In genomic region chr1:119613769-119614358, GRCh38 we compare ENCODE assay signal across 8 cellular contexts. TPM values are rescaled to one million over a fixed set of nuclear protein-coding genes. Genes with fewer than 3 reads are reported as not detected.
DNase-seq lines count a peak whose midpoint lies in the region; ATAC-seq, FAIRE-seq and TF ChIP-seq lines count a peak whose summit lies in the region.

No MANE protein-coding gene starts in this region.

- H3K27me3 ChIP-seq in GM12878 (replicated peaks in 1 of 2; ENCODE audit: control insufficient read depth in 2 of 2, insufficient read depth in 2 of 2, low read length in 1 of 2) (no peaks in the 10 kb centered on the region; a peak in 1 of 4 replicates), spleen (replicated peaks in 1 of 7) (peaks cover 0 to 3% (median 0%) of the 10 kb centered on the region in 7 donors)

- no peak overlapping the region for H3K9ac ChIP-seq in GM12878 (ENCODE audit: control insufficient read depth, insufficient read depth, low read length)

- H3K9me3 ChIP-seq in GM12878 (replicated peaks; ENCODE audit: control insufficient read depth, insufficient read depth, low read length) (no peaks in the 10 kb centered on the region), spleen (no peaks in the 10 kb centered on the region)

- SMC1A ChIA-PET in GM12878 (lab: Charles Lee; ENCODE audit: uncharacterized antibody, unreplicated experiment) = interaction anchor here (0.7 to 7.4 kb wide), 8 partner anchors 11 to 156 kb away, joined by 3 to 124 read pairs (median 8); no protein-coding TSS in a partner anchor

- RAD21 ChIA-PET in GM12878 (lab: Charles Lee; ENCODE audit: unreplicated experiment) = interaction anchor here (1.0 to 5.1 kb wide), 10 partner anchors 25 to 256 kb away, joined by 3 to 69 read pairs (median 4); partner anchors contain the start of gene ZNF697

- H3K4me1 ChIP-seq in GM12878 (ENCODE audit: control insufficient read depth, insufficient read depth, low read length) (peaks cover 7% of the 10 kb centered on the region; the same call in 1 of the 2 replicates), spleen (peaks cover 0 to 6% (median 0%) of the 10 kb centered on the region in 6 donors)

- no peaks in the 10 kb centered on the region for H4K20me1 ChIP-seq in GM12878 (ENCODE audit: control insufficient read depth, insufficient read depth)

- no TSS peak for BruUV-seq in GM12878 (replicated peaks; lab: Mats Ljungman, UMichigan)

- no peak for TF ChIP-seq EP300 in GM12878 (IDR thresholded peaks at IDR 0.05; ENCODE audit: borderline replicate concordance in 1 of 2, control insufficient read depth in 1 of 2, low read depth in 2 of 2, low read length in 2 of 2)

- FAIRE-seq in GM12878 (lab: Jason Lieb, UNC) = no peak

- CTCF ChIA-PET in GM12878 (lab: Yijun Ruan, JAX) = interaction anchor here (0.6 to 14.9 kb wide), 7 partner anchors 19 to 64 kb away, joined by 3 to 446 read pairs (median 4); no protein-coding TSS in a partner anchor

- peak; percentile 63 to 77 (median 70) for TF ChIP-seq CTCF in GM12878 (IDR thresholded peaks at IDR 0.05 in 2 of 3, conservative IDR thresholded peaks at IDR 0.05 in 1 of 3; ENCODE audit: control insufficient read depth in 2 of 3, extremely low read depth in 1 of 3, insufficient read depth in 1 of 3, low read depth in 3 of 3, low read length in 3 of 3)
- TF ChIP-seq CTCF in spleen (IDR thresholded peaks at IDR 0.05 in 8 of 11, conservative IDR thresholded peaks at IDR 0.05 in 3 of 11) = peak in 10 of 11 experiments; percentile 37 to 80 (median 68)

- ATAC-seq in HG02870 (IDR thresholded peaks at IDR 0.05; ENCODE audit: unreplicated experiment) (peak; percentile 72), GM12878 (peak; percentile 95)

- POLR2A ChIA-PET in GM12878 (lab: Charles Lee) = no interaction called here

- 45% methylated on average over 7 of the region's 7 CpGs for WGBS in GM12878 (ENCODE audit: insufficient coverage, insufficient replicate concordance, low lambda C conversion rate, missing lambda C conversion rate)
- 43 to 52% (median 48%) methylated on average over 7 of the region's 7 CpGs for WGBS in spleen, 5 donors

- peak; percentile 41 for DNase-seq in activated gamma-delta T cell treated with Interleukin-2 at 50 U/mL for 16 hours
- DNase-seq in activated gamma-delta T cell (lab: John Stamatoyannopoulos, UW) = no peak
- DNase-seq in NCI-H187 (lab: John Stamatoyannopoulos, UW) = peak; percentile 33 to 60
- peak; percentile 69 for DNase-seq in T-helper 2 cell treated with Interferon-gamma antibody and Interleukin-4, amounts not matched to agents 5 μg/mL and 100 μg/mL, for 36 hours (ENCODE audit: low spot score)
- DNase-seq in GM12878 (ENCODE audit: low read depth, low spot score) = peak; percentile 43
- peak; percentile 80 for DNase-seq in iPS DF 4.7 (ENCODE audit: extremely low read depth, low spot score)
- DNase-seq in spleen = peak; percentile 82

- H3K4me3 Mint-ChIP-seq in T-helper 2 cell treated with Interferon-gamma antibody and Interleukin-4, amounts not matched to agents 5 μg/mL and 100 μg/mL, for 36 hours = no peak overlapping the region

- no peak overlapping the region for H3K27ac ChIP-seq in GM12878 (ENCODE audit: control insufficient read depth, insufficient read depth)
- no peak overlapping the region for H3K27ac ChIP-seq in spleen

- H3K79me2 ChIP-seq in GM12878 (ENCODE audit: control insufficient read depth, insufficient read depth, low read length) = no peaks in the 10 kb centered on the region

- H3K4me3 ChIP-seq in GM12878 (no peak overlapping the region), spleen (no peak overlapping the region)

- H3K36me3 Mint-ChIP-seq in T-helper 2 cell treated with Interferon-gamma antibody and Interleukin-4, amounts not matched to agents 5 μg/mL and 100 μg/mL, for 36 hours (ENCODE audit: low read depth) = no peaks in the 10 kb centered on the region

- H3K27me3 Mint-ChIP-seq in T-helper 2 cell treated with Interferon-gamma antibody and Interleukin-4, amounts not matched to agents 5 μg/mL and 100 μg/mL, for 36 hours (ENCODE audit: low read depth) = no peaks in the 10 kb centered on the region

- no peaks in the 10 kb centered on the region for H3K36me3 ChIP-seq in GM12878 (ENCODE audit: control insufficient read depth in 2 of 2, insufficient read depth in 2 of 2, low read length in 1 of 2)
- no peaks in the 10 kb centered on the region for H3K36me3 ChIP-seq in spleen

- no peak overlapping the region for H2AFZ ChIP-seq in GM12878 (ENCODE audit: control insufficient read depth, low read depth, low read length)

- in situ Hi-C loops in GM12878 (cut with MboI) = no loop called here

- H3K9me3 Mint-ChIP-seq in T-helper 2 cell treated with Interferon-gamma antibody and Interleukin-4, amounts not matched to agents 5 μg/mL and 100 μg/mL, for 36 hours = no peaks in the 10 kb centered on the region

- no peak overlapping the region for H3K4me2 ChIP-seq in GM12878 (ENCODE audit: control insufficient read depth, insufficient read depth)

- TF ChIP-seq RAD21 in GM12878 (IDR thresholded peaks at IDR 0.05; ENCODE audit: insufficient read depth, low read depth, low read length) = peak; percentile 93

- H3K27ac Mint-ChIP-seq in T-helper 2 cell treated with Interferon-gamma antibody and Interleukin-4, amounts not matched to agents 5 μg/mL and 100 μg/mL, for 36 hours = no peak overlapping the region

- intact Hi-C loops in GM12878 (cut with micrococcal nuclease; ENCODE audit: unreplicated experiment) (loop anchor here (1.0 to 5.0 kb wide), 4 partner anchors 33 to 128 kb away; partner anchors contain the start of gene ZNF697), spleen (cut with DNase I; ENCODE audit: low total_unique reads) (loop anchor here (5.0 kb wide), 2 partner anchors 48 to 63 kb away; no protein-coding TSS in a partner anchor)

- no peaks in the 10 kb centered on the region for H3K4me1 Mint-ChIP-seq in T-helper 2 cell treated with Interferon-gamma antibody and Interleukin-4, amounts not matched to agents 5 μg/mL and 100 μg/mL, for 36 hours (ENCODE audit: low read depth)

- TF ChIP-seq POLR2A in GM12878 (IDR thresholded peaks at IDR 0.05; ENCODE audit: low read depth, low read length) (no peak), spleen (IDR thresholded peaks at IDR 0.05) (no peak)

TF ChIP-seq in GM12878, 131 proteins besides CTCF, POLR2A, EP300 and RAD21 (continues in another document):
- TF ChIP-seq SMC3 (IDR thresholded peaks at IDR 0.05; ENCODE audit: borderline replicate concordance, low read length) = peak; percentile 84
- no peak for TF ChIP-seq USF2 (IDR thresholded peaks at IDR 0.05; ENCODE audit: borderline replicate concordance, low read depth, low read length)
- no peak for TF ChIP-seq NR2C1 (IDR thresholded peaks at IDR 0.05)
- no peak for TF ChIP-seq NBN (IDR thresholded peaks at IDR 0.05)
- TF ChIP-seq SRF (IDR thresholded peaks at IDR 0.05; ENCODE audit: low read depth in 2 of 2, low read length in 2 of 2) = no peak
- TF ChIP-seq, protein P1, sequence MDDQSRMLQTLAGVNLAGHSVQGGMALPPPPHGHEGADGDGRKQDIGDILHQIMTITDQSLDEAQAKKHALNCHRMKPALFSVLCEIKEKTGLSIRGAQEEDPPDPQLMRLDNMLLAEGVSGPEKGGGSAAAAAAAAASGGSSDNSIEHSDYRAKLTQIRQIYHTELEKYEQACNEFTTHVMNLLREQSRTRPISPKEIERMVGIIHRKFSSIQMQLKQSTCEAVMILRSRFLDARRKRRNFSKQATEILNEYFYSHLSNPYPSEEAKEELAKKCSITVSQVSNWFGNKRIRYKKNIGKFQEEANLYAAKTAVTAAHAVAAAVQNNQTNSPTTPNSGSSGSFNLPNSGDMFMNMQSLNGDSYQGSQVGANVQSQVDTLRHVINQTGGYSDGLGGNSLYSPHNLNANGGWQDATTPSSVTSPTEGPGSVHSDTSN (IDR thresholded peaks at IDR 0.05; ENCODE audit: insufficient replicate concordance, low read depth, low read length) = no peak
- TF ChIP-seq MYB (IDR thresholded peaks at IDR 0.05; ENCODE audit: borderline replicate concordance, low read depth, low read length) = 0 out of 2 replicates have a peak, but pooled peaks have one; percentile 26

RNA-seq across cellular contexts. Expression of gene ZNF697, which starts 34.2 kb away (rescaled TPM):
- total RNA-seq in GM12878 (2013; cell fraction: nucleolus; rRNA removed) = 1.7 and 2.1 TPM in 2 replicates
- 3.9 and 4.3 TPM in 2 replicates for total RNA-seq in GM12878 (2014; rRNA removed)
- 3.7 and 3.8 TPM in 2 replicates for total RNA-seq in GM12878 (2014; rRNA removed; fragmentation: Illumina TruSeq; extraction: Trizol)
- 4.8 and 5.9 TPM in 2 replicates for total RNA-seq in GM12878 (2021)
- polyA plus RNA-seq in GM12878 (2011; ENCODE audit: low read depth) = 0.50 TPM
- 3.4 and 4.8 TPM in 2 replicates for polyA plus RNA-seq in GM12878 (2011; rRNA removed)
- 1.9 and 2.0 TPM in 2 replicates for polyA plus RNA-seq in GM12878 (2011; cell fraction: cytosol; rRNA removed)
- polyA plus RNA-seq in GM12878 (2011; cell fraction: nucleus; rRNA removed) = 3.5 and 5.1 TPM in 2 replicates
- polyA plus RNA-seq in GM12878 (2012) = 0.60 and 1.0 TPM in 2 replicates
- polyA plus RNA-seq in GM12878 (2014; fragmentation: Illumina TruSeq; extraction: Trizol) = 2.8 and 3.7 TPM in 2 replicates
- polyA plus RNA-seq in GM12878 (2014; fragmentation: Nextera tagmentation; extraction: Ambion mirVana) = under 1 TPM; 0.74 to 0.99 TPM
- polyA plus RNA-seq in GM12878 (2014; rRNA removed) = 2.4 and 3.1 TPM in 2 replicates
- polyA plus RNA-seq in GM12878 (2016; fragmentation: Nextera tagmentation; extraction: Ambion mirVana) = under 1 TPM; 0.48 to 0.60 TPM
- 4.3 and 4.5 TPM in 2 replicates for polyA minus RNA-seq in GM12878 (2011; rRNA and poly(A)+ RNA removed)
- polyA minus RNA-seq in GM12878 (2011; cell fraction: cytosol; rRNA and poly(A)+ RNA removed) = 2.2 and 2.9 TPM in 2 replicates
- polyA minus RNA-seq in GM12878 (2011; cell fraction: nucleus; rRNA and poly(A)+ RNA removed) = 3.9 and 6.5 TPM in 2 replicates
- 1 to 10 TPM; 5.3 to 6.6 (median 5.8) TPM for total RNA-seq in spleen
- under 1 TPM; 0.38 to 0.64 (median 0.59) TPM for polyA plus RNA-seq in spleen
